31 cellular contexts compared by ENCODE assay signal in genomic region chr2:24104110-24104650, GRCh38. TPM values are rescaled to one million over a fixed set of nuclear protein-coding genes. Genes with fewer than 3 reads are reported as not detected.
"Had no signal": no experiment of that assay in that cellular context is flagged by ENCODE, and none has a peak within 500 bp of the region (broad histone marks: within the 10 kb centered on the region; RNA-seq: fewer than 3 reads in every experiment).

No MANE protein-coding gene starts in this region.

- H3K27ac ChIP-seq: body of pancreas, epithelial cell of prostate, left lung, lower lobe of right lung, neutrophil, pancreas, prostate gland, skin epidermis, suprapubic skin, tibial artery had no signal

- H3K4me1 ChIP-seq: body of pancreas, left lung, lower lobe of right lung, pancreas, prostate gland, suprapubic skin, tibial artery had no signal

- H3K4me3 ChIP-seq: body of pancreas, esophagus squamous epithelium, left lung, lower lobe of right lung, pancreas, prostate gland, skin epidermis, suprapubic skin, tibial artery had no signal

- H3K27me3 Mint-ChIP-seq: activated T-helper 17 cell treated with anti-CD3 and anti-CD28 coated beads, Interleukin-2, amount 50 U/mL, for 72 hours; natural killer cell treated with Interleukin-12 subunit alpha and Interleukin-12 subunit beta and Interleukin-15 and Interleukin-18, amount 100 ng/mL, for 72 hours had no signal

- H3K9me3 ChIP-seq: body of pancreas, esophagus squamous epithelium, left lung, neutrophil, pancreas, prostate gland, suprapubic skin had no signal

- H3K36me3 ChIP-seq: esophagus squamous epithelium, lower lobe of right lung, pancreas, prostate gland, suprapubic skin had no signal

- H3K27ac Mint-ChIP-seq: activated CD4-positive, alpha-beta memory T cell treated with anti-CD3 and anti-CD28 coated beads, Interleukin-2, amount 10 ng/mL, durations not matched to agents 7 days and 5 days; activated CD4-positive, alpha-beta T cell treated with anti-CD3 and anti-CD28 coated beads, Interleukin-2, amount 10 ng/mL, durations not matched to agents 7 days and 5 days; activated naive CD4-positive, alpha-beta T cell treated with anti-CD3 and anti-CD28 coated beads, Interleukin-2, amount 50 U/mL, for 72 hours; activated T-helper 17 cell treated with anti-CD3 and anti-CD28 coated beads, Interleukin-2, amount 50 U/mL, for 72 hours; natural killer cell treated with Interleukin-12 subunit alpha and Interleukin-12 subunit beta and Interleukin-15 and Interleukin-18, amount 100 ng/mL, for 72 hours had no signal

- ATAC-seq: activated naive CD4-positive, alpha-beta T cell treated with anti-CD3 and anti-CD28 coated beads, Interleukin-2, amount 50 U/mL, for 72 hours; activated T-cell treated with anti-CD3 and anti-CD28 coated beads, Interleukin-2, amount 50 U/mL, for 4 hours; activated T-helper 17 cell treated with anti-CD3 and anti-CD28 coated beads, Interleukin-2, amount 50 U/mL, for 72 hours; body of pancreas; left lung; lower lobe of right lung; pancreas; sciatic nerve had no signal

- H3K4me3 Mint-ChIP-seq: activated CD4-positive, alpha-beta memory T cell treated with anti-CD3 and anti-CD28 coated beads, Interleukin-2, amount 10 ng/mL, durations not matched to agents 7 days and 5 days; activated CD4-positive, alpha-beta T cell treated with anti-CD3 and anti-CD28 coated beads, Interleukin-2, amount 10 ng/mL, durations not matched to agents 7 days and 5 days; activated T-cell treated with anti-CD3 and anti-CD28 coated beads, Interleukin-2, amount 50 U/mL, for 4 hours; activated T-helper 17 cell treated with anti-CD3 and anti-CD28 coated beads, Interleukin-2, amount 50 U/mL, for 72 hours; natural killer cell treated with Interleukin-12 subunit alpha and Interleukin-12 subunit beta and Interleukin-15 and Interleukin-18, amount 100 ng/mL, for 72 hours had no signal

- H3K4me1 Mint-ChIP-seq: activated CD4-positive, alpha-beta memory T cell treated with anti-CD3 and anti-CD28 coated beads, Interleukin-2, amount 10 ng/mL, durations not matched to agents 7 days and 5 days; activated CD4-positive, alpha-beta T cell treated with anti-CD3 and anti-CD28 coated beads, Interleukin-2, amount 10 ng/mL, durations not matched to agents 7 days and 5 days; activated T-helper 17 cell treated with anti-CD3 and anti-CD28 coated beads, Interleukin-2, amount 50 U/mL, for 72 hours had no signal

- DNase-seq: activated CD4-positive, alpha-beta memory T cell treated with anti-CD3 and anti-CD28 coated beads, Interleukin-2, amount 10 ng/mL, durations not matched to agents 7 days and 5 days; activated CD4-positive, alpha-beta T cell treated with anti-CD3 and anti-CD28 coated beads for 1 hour; activated CD4-positive, alpha-beta T cell treated with anti-CD3 and anti-CD28 coated beads, Interleukin-2, amount 10 ng/mL, durations not matched to agents 7 days and 5 days; activated CD8-positive, alpha-beta memory T cell treated with anti-CD3 and anti-CD28 coated beads, Interleukin-2, amount 50 U/mL, for 48 hours; activated gamma-delta T cell treated with Interleukin-2 at 50 U/mL for 16 hours; activated T-cell treated with anti-CD3 and anti-CD28 coated beads, Interleukin-2, amount 50 U/mL, for 4 hours; anterior cingulate cortex; body of pancreas; effector CD8-positive, alpha-beta T cell; esophagus squamous epithelium; foreskin melanocyte; left lung; lower lobe of right lung; mesendoderm; retina; stimulated activated CD4-positive, alpha-beta T cell treated with anti-CD3 and anti-CD28 coated beads, Interleukin-4, amount 100 ng/mL, for 4 hours; stimulated activated CD8-positive, alpha-beta memory T cell treated with anti-CD3 and anti-CD28 coated beads, Interleukin-4, amount 100 ng/mL, for 48 hours; stimulated activated naive CD4-positive, alpha-beta T cell; T-helper 2 cell; tibial artery had no signal

- H3K27me3 ChIP-seq: body of pancreas, esophagus squamous epithelium, left lung, neutrophil, pancreas, suprapubic skin, tibial artery had no signal

RNA-seq across cellular contexts. Expression of gene PFN4, which starts 19.0 kb away (rescaled TPM):
- total RNA-seq: activated CD4-positive, alpha-beta memory T cell treated with anti-CD3 and anti-CD28 coated beads, Interleukin-2, amount 10 ng/mL, durations not matched to agents 7 days and 5 days; activated CD4-positive, alpha-beta T cell treated with anti-CD3 and anti-CD28 coated beads, Interleukin-2, amount 10 ng/mL, durations not matched to agents 7 days and 5 days; activated naive CD4-positive, alpha-beta T cell treated with anti-CD3 and anti-CD28 coated beads, Interleukin-2, amount 50 U/mL, for 72 hours; activated T-cell treated with anti-CD3 and anti-CD28 coated beads, Interleukin-2, amount 50 U/mL, for 4 hours; body of pancreas; esophagus squamous epithelium; mononuclear cell had no signal
